29 cellular contexts compared by ENCODE assay signal in genomic region chr3:47103619-47104018, GRCh38.
"Had no signal": no experiment of that assay in that cellular context is flagged by ENCODE, and none has a peak within 500 bp of the region (broad histone marks: within the 10 kb centered on the region; RNA-seq: fewer than 3 reads in every experiment).

No MANE protein-coding gene starts in this region.

- H3K9me3 Mint-ChIP-seq: activated CD4-positive, alpha-beta T cell treated with anti-CD3 and anti-CD28 coated beads, Interleukin-2, amount 10 ng/mL, durations not matched to agents 24 days and 14 days; activated CD8-positive, alpha-beta T cell treated with anti-CD3 and anti-CD28 coated beads for 36 hours; activated T-cell treated with anti-CD3 and anti-CD28 coated beads, Interleukin-2, amount 50 U/mL, for 72 hours; activated T-helper 17 cell treated with anti-CD3 and anti-CD28 coated beads, Interleukin-2, amount 50 U/mL, for 72 hours had no signal

- FAIRE-seq: astrocyte had no signal

- ATAC-seq: activated CD8-positive, alpha-beta T cell treated with anti-CD3 and anti-CD28 coated beads for 36 hours; activated T-cell treated with anti-CD3 and anti-CD28 coated beads, Interleukin-2, amount 50 U/mL, for 72 hours; activated T-helper 17 cell treated with anti-CD3 and anti-CD28 coated beads, Interleukin-2, amount 50 U/mL, for 72 hours; body of pancreas; Panc1; SK-N-SH treated with all-trans-retinoic acid at 6 μM for 48 hours had no signal

- H3K27ac Mint-ChIP-seq: activated CD4-positive, alpha-beta T cell treated with anti-CD3 and anti-CD28 coated beads, Interleukin-2, amount 10 ng/mL, durations not matched to agents 24 days and 14 days; activated CD8-positive, alpha-beta T cell treated with anti-CD3 and anti-CD28 coated beads for 36 hours; activated T-cell treated with anti-CD3 and anti-CD28 coated beads, Interleukin-2, amount 50 U/mL, for 72 hours; activated T-helper 17 cell treated with anti-CD3 and anti-CD28 coated beads, Interleukin-2, amount 50 U/mL, for 72 hours had no signal

- H3K4me1 Mint-ChIP-seq: activated CD4-positive, alpha-beta T cell treated with anti-CD3 and anti-CD28 coated beads, Interleukin-2, amount 10 ng/mL, durations not matched to agents 24 days and 14 days had no signal

- H3K27me3 Mint-ChIP-seq: activated CD4-positive, alpha-beta T cell treated with anti-CD3 and anti-CD28 coated beads, Interleukin-2, amount 10 ng/mL, durations not matched to agents 24 days and 14 days; activated CD8-positive, alpha-beta T cell treated with anti-CD3 and anti-CD28 coated beads for 36 hours; activated T-helper 17 cell treated with anti-CD3 and anti-CD28 coated beads, Interleukin-2, amount 50 U/mL, for 72 hours had no signal

- H3K4me3 Mint-ChIP-seq: activated CD4-positive, alpha-beta T cell treated with anti-CD3 and anti-CD28 coated beads, Interleukin-2, amount 10 ng/mL, durations not matched to agents 24 days and 14 days; activated CD8-positive, alpha-beta T cell treated with anti-CD3 and anti-CD28 coated beads for 36 hours; activated T-cell treated with anti-CD3 and anti-CD28 coated beads, Interleukin-2, amount 50 U/mL, for 72 hours; activated T-helper 17 cell treated with anti-CD3 and anti-CD28 coated beads, Interleukin-2, amount 50 U/mL, for 72 hours had no signal

- DNase-seq: activated CD4-positive, alpha-beta T cell treated with anti-CD3 and anti-CD28 coated beads, Interleukin-2, amount 10 ng/mL, durations not matched to agents 24 days and 14 days; activated CD4-positive, alpha-beta T cell treated with anti-CD3 and anti-CD28 coated beads, Interleukin-2, amount 50 U/mL, for 4 hours; activated CD8-positive, alpha-beta T cell treated with anti-CD3 and anti-CD28 coated beads for 36 hours; activated effector memory CD4-positive, alpha-beta T cell treated with anti-CD3 and anti-CD28 coated beads, Interleukin-2, amount 50 U/mL, for 16 hours; activated naive CD4-positive, alpha-beta T cell; activated naive CD4-positive, alpha-beta T cell treated with anti-CD3 and anti-CD28 coated beads, Interleukin-2, amount 50 U/mL, for 16 hours; activated T-cell treated with anti-CD3 and anti-CD28 coated beads, Interleukin-2, amount 50 U/mL, for 1 hour; activated T-cell treated with anti-CD3 and anti-CD28 coated beads, Interleukin-2, amount 50 U/mL, for 72 hours; adrenal gland; body of pancreas; cerebellar nuclear complex; Kasumi-1; MG63; NCI-H1048; NCI-H1105 treated with DMSO at 0.1 percent for 48 hours; NCI-H1436; NCI-H1694; NCI-H1930; NCI-H2081 treated with DMSO at 0.1 percent for 48 hours; NCI-H345; NCI-H524 treated with DMSO at 0.1 percent for 48 hours; SHP77 treated with DMSO at 0.1 percent for 48 hours; SW 1271; T1000; WERI-Rb-1 had no signal
